Comparison of ENCODE assay signal across 7 cellular contexts in the genomic region with DNA sequence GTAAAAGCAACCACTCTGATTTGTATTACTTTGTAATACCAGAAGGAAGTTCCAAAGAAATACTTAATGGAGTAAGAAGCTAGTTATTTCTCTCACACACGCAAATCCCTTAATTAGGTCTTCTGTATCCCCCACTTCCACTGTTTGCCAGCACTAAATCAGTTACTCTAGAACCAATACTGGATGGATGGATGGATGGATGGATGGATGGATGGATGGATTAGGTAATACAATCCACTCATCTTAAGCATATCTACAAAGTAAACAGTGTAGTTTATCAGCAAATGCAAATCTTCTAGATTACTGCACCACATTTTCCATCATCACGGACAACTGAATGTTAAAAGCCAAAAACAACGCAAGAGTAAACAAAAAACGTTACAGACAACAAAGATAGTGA.
"Had no signal": no experiment of that assay in that cellular context is flagged by ENCODE, and none has a peak within 500 bp of the region (broad histone marks: within the 10 kb centered on the region; RNA-seq: fewer than 3 reads in every experiment).

No MANE protein-coding gene starts in this region.

- DNase-seq: H7, IMR-90, KG1 had no signal

- H3K9me3 Mint-ChIP-seq: GM23338 had no signal

- H3K27ac Mint-ChIP-seq: GM23338 had no signal

- H3K9me3 ChIP-seq: HAP-1 had no signal

- H3K4me3 ChIP-seq: GM23338, HAP-1, K562 had no signal

- ATAC-seq: GM23338, HCT116, K562 had no signal

- H3K4me3 Mint-ChIP-seq: GM23338 had no signal
